In the genomic region with DNA sequence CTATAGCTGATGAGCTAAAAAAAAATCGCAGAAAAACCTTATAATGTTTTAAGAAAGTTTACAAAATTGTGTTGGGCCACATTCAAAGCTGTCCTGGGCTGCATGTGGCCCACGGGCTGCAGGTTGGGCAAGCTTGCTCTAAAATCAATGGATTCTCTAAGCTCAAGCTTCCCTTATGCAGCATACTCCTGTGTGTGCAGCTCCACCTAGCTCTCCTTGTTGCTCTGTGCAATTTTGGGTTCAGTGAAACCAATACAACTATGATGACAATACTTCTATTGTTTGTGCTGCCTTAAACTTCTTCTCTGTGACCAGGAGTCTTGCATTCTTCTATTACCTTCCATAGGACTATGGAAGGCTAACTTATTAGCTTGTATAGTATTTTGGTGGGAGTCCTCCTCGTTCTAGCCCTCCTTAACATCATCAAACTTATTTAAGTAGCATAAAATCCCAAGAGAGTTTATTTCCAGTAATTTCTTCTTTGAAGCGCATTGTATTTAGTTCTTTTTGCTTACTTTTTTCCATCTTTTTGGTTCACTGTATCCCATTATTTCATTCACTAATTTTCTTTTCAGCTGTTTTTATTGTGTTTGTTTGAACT, we compare ENCODE assay signal across 8 cellular contexts.
DNase-seq lines count a peak whose midpoint lies in the region; ATAC-seq and TF ChIP-seq lines count a peak whose summit lies in the region.

No MANE protein-coding gene starts in this region.

- no peaks in the 10 kb centered on the region for H3K4me1 Mint-ChIP-seq in CD8-positive, alpha-beta T cell (ENCODE audit: low read depth)

- POLR2A ChIA-PET in CD8-positive, alpha-beta T cell (lab: Charles Lee): no interaction called here

- intact Hi-C loops in CD8-positive, alpha-beta T cell (cut with DNase I, micrococcal nuclease): no loop called here

- no peaks in the 10 kb centered on the region for H3K36me3 Mint-ChIP-seq in CD8-positive, alpha-beta T cell

- H3K27ac ChIP-seq in CD8-positive, alpha-beta T cell (ENCODE audit: low read depth, low read length): no peak overlapping the region

- H3K36me3 ChIP-seq in CD8-positive, alpha-beta T cell (ENCODE audit: insufficient read depth, low read length): no peaks in the 10 kb centered on the region

- H3K4me3 Mint-ChIP-seq in CD8-positive, alpha-beta T cell: no peak overlapping the region

- H3K9me3 ChIP-seq in CD8-positive, alpha-beta T cell (ENCODE audit: low read length): no peaks in the 10 kb centered on the region

- H3K4me1 ChIP-seq in CD8-positive, alpha-beta T cell (ENCODE audit: insufficient read depth, low read length): no peaks in the 10 kb centered on the region

- no peaks in the 10 kb centered on the region for H3K9me3 Mint-ChIP-seq in CD8-positive, alpha-beta T cell

- H3K27me3 ChIP-seq in CD8-positive, alpha-beta T cell (ENCODE audit: insufficient read depth, low read length): no peaks in the 10 kb centered on the region

- no peak for TF ChIP-seq CTCF in CD8-positive, alpha-beta T cell (IDR thresholded peaks at IDR 0.05)

- no peak overlapping the region for H3K4me3 ChIP-seq in CD8-positive, alpha-beta T cell (ENCODE audit: low read depth, low read length)

- no peak overlapping the region for H3K27ac Mint-ChIP-seq in CD8-positive, alpha-beta T cell

- peak; percentile 62 for ATAC-seq in GM19328 (IDR thresholded peaks at IDR 0.05; ENCODE audit: unreplicated experiment)
- no peak for ATAC-seq in CD8-positive, alpha-beta T cell

- DNase-seq in D341Med (ENCODE audit: low spot score) (peak; percentile 44), HT-29 (ENCODE audit: low spot score) (peak; percentile 75), SW480 (ENCODE audit: low spot score) (peak; percentile 70), iPS-NIHi7 (ENCODE audit: extremely low spot score) (peak; percentile 37)
- no peak for DNase-seq in activated effector memory CD4-positive, alpha-beta T cell treated with anti-CD3 and anti-CD28 coated beads, Interleukin-2, amount 50 U/mL, for 16 hours
- no peak for DNase-seq in CD8-positive, alpha-beta T cell
- DNase-seq in stimulated activated CD4-positive, alpha-beta T cell treated with anti-CD3 and anti-CD28 coated beads, Interleukin-15, amount 100 ng/mL, for 24 hours: no peak

- H3K27me3 Mint-ChIP-seq in CD8-positive, alpha-beta T cell (ENCODE audit: low read depth): peaks cover 3% of the 10 kb centered on the region

- CTCF ChIA-PET in CD8-positive, alpha-beta T cell (lab: Charles Lee): no interaction called here

Comparison
In these comparisons a context has a peak if more than half of its experiments do, and no peak if none do; other contexts are left out.
1. DNase-seq: peak in D341Med (single experiment), HT-29 (single experiment), SW480 (single experiment) and iPS-NIHi7 (single experiment); none in activated effector memory CD4-positive, alpha-beta T cell treated with anti-CD3 and anti-CD28 coated beads, Interleukin-2, amount 50 U/mL, for 16 hours (single experiment), CD8-positive, alpha-beta T cell (0 of 7) and stimulated activated CD4-positive, alpha-beta T cell treated with anti-CD3 and anti-CD28 coated beads, Interleukin-15, amount 100 ng/mL, for 24 hours (single experiment).